Comparison of ENCODE assay signal across 1 cellular context in the genomic region with DNA sequence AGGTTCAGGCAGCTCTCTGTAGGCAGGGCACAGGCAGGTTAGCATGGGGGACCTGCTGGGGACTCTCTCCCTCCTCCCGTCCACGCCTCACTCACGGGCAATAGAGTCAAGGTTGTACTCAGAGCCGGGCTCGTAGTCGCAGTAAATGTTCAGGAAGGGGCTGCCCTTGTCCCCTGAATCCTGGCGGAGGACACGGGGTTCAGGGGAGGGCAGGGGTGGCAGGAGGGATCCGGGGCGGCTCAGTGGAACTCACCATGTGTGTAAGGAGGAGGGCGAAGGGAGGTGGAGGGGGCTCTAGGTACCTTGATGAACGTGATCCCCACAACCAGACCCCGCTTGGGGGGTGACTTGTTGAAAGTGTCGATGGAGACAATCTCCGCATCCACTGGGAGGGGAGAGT.
TF ChIP-seq lines count a peak whose summit lies in the region.

No MANE protein-coding gene starts in this region.

TF ChIP-seq in HCT116, 20 proteins besides CTCF, POLR2A, EP300 and RAD21 (continued from another document):
- TF ChIP-seq, protein P1, sequence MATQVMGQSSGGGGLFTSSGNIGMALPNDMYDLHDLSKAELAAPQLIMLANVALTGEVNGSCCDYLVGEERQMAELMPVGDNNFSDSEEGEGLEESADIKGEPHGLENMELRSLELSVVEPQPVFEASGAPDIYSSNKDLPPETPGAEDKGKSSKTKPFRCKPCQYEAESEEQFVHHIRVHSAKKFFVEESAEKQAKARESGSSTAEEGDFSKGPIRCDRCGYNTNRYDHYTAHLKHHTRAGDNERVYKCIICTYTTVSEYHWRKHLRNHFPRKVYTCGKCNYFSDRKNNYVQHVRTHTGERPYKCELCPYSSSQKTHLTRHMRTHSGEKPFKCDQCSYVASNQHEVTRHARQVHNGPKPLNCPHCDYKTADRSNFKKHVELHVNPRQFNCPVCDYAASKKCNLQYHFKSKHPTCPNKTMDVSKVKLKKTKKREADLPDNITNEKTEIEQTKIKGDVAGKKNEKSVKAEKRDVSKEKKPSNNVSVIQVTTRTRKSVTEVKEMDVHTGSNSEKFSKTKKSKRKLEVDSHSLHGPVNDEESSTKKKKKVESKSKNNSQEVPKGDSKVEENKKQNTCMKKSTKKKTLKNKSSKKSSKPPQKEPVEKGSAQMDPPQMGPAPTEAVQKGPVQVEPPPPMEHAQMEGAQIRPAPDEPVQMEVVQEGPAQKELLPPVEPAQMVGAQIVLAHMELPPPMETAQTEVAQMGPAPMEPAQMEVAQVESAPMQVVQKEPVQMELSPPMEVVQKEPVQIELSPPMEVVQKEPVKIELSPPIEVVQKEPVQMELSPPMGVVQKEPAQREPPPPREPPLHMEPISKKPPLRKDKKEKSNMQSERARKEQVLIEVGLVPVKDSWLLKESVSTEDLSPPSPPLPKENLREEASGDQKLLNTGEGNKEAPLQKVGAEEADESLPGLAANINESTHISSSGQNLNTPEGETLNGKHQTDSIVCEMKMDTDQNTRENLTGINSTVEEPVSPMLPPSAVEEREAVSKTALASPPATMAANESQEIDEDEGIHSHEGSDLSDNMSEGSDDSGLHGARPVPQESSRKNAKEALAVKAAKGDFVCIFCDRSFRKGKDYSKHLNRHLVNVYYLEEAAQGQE (IDR thresholded peaks at IDR 0.05; ENCODE audit: low read depth): no peak
- TF ChIP-seq SP1 (IDR thresholded peaks at IDR 0.05; ENCODE audit: low read depth): no peak
- TF ChIP-seq SIN3A (IDR thresholded peaks at IDR 0.05; ENCODE audit: low read depth): no peak
- TF ChIP-seq ELF1 (IDR thresholded peaks at IDR 0.05; ENCODE audit: borderline replicate concordance, low read depth): no peak
- TF ChIP-seq, protein P2, sequence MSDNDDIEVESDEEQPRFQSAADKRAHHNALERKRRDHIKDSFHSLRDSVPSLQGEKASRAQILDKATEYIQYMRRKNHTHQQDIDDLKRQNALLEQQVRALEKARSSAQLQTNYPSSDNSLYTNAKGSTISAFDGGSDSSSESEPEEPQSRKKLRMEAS (IDR thresholded peaks at IDR 0.05): no peak
- no peak for TF ChIP-seq EZH2 (IDR thresholded peaks at IDR 0.05)
- no peak for TF ChIP-seq ZNF274 (IDR thresholded peaks at IDR 0.05; ENCODE audit: low read depth, low read length)
- no peak for TF ChIP-seq CEBPB (IDR thresholded peaks at IDR 0.05; ENCODE audit: low read depth)
- TF ChIP-seq JUND (IDR thresholded peaks at IDR 0.05): no peak
- TF ChIP-seq TCF7L2 (IDR thresholded peaks at IDR 0.05; ENCODE audit: borderline replicate concordance, extremely low read depth, insufficient read depth, insufficient read length): no peak
- no peak for TF ChIP-seq YY1 (IDR thresholded peaks at IDR 0.05; ENCODE audit: extremely low read depth, insufficient replicate concordance, low read depth, low read length)
